Comparison of ENCODE assay signal across 1 cellular context in genomic region chr6:138222901-138223546, GRCh38.
A peak's percentile ranks its signal among the peaks of the same experiment; 100 is the strongest.
TF ChIP-seq lines count a peak whose summit lies in the region.

No MANE protein-coding gene starts in this region.

TF ChIP-seq in HepG2, 621 proteins besides CTCF, POLR2A, EP300 and RAD21 (continued from another document and continues in another):
- TF ChIP-seq YEATS4 (CRISPR knock-in tag; IDR thresholded peaks at IDR 0.05; ENCODE audit: borderline replicate concordance): peak; percentile 52; the same call in 1 of the 2 replicates
- TF ChIP-seq ZEB1 (IDR thresholded peaks at IDR 0.05; ENCODE audit: insufficient replicate concordance, low read depth): peak; percentile 68
- no peak for TF ChIP-seq ZNF570 (CRISPR knock-in tag; IDR thresholded peaks at IDR 0.05; ENCODE audit: borderline replicate concordance)
- no peak for TF ChIP-seq MTA1 (CRISPR knock-in tag; IDR thresholded peaks at IDR 0.05; ENCODE audit: borderline replicate concordance)
- TF ChIP-seq ARID2 (CRISPR knock-in tag; IDR thresholded peaks at IDR 0.05; ENCODE audit: borderline replicate concordance): no peak
- TF ChIP-seq ZNF784 (CRISPR knock-in tag; IDR thresholded peaks at IDR 0.05; ENCODE audit: borderline replicate concordance): no peak
- peak; percentile 94 for TF ChIP-seq ZKSCAN8 (CRISPR knock-in tag; IDR thresholded peaks at IDR 0.05; ENCODE audit: borderline replicate concordance)
- TF ChIP-seq RARA (CRISPR knock-in tag; IDR thresholded peaks at IDR 0.05): peak; percentile 94
- TF ChIP-seq, protein P1, sequence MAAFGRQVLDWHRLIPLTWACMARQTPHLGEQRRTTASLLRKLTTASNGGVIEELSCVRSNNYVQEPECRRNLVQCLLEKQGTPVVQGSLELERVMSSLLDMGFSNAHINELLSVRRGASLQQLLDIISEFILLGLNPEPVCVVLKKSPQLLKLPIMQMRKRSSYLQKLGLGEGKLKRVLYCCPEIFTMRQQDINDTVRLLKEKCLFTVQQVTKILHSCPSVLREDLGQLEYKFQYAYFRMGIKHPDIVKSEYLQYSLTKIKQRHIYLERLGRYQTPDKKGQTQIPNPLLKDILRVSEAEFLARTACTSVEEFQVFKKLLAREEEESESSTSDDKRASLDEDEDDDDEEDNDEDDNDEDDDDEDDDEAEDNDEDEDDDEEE (CRISPR knock-in tag; IDR thresholded peaks at IDR 0.05): no peak
- peak; percentile 45 to 78; a peak in 2 of 4 replicates for TF ChIP-seq HMGXB4 (CRISPR knock-in tag; IDR thresholded peaks at IDR 0.05; ENCODE audit: borderline replicate concordance in 1 of 2, low read depth in 1 of 2)
- no peak for TF ChIP-seq NFE2 (CRISPR knock-in tag; IDR thresholded peaks at IDR 0.05)
- TF ChIP-seq, protein P2, sequence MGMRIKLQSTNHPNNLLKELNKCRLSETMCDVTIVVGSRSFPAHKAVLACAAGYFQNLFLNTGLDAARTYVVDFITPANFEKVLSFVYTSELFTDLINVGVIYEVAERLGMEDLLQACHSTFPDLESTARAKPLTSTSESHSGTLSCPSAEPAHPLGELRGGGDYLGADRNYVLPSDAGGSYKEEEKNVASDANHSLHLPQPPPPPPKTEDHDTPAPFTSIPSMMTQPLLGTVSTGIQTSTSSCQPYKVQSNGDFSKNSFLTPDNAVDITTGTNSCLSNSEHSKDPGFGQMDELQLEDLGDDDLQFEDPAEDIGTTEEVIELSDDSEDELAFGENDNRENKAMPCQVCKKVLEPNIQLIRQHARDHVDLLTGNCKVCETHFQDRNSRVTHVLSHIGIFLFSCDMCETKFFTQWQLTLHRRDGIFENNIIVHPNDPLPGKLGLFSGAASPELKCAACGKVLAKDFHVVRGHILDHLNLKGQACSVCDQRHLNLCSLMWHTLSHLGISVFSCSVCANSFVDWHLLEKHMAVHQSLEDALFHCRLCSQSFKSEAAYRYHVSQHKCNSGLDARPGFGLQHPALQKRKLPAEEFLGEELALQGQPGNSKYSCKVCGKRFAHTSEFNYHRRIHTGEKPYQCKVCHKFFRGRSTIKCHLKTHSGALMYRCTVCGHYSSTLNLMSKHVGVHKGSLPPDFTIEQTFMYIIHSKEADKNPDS (CRISPR knock-in tag; IDR thresholded peaks at IDR 0.05): peak; percentile 71; the same call in 1 of the 2 replicates
- no peak for TF ChIP-seq ZNF770 (CRISPR knock-in tag; IDR thresholded peaks at IDR 0.05)
- no peak for TF ChIP-seq NBN (conservative IDR thresholded peaks at IDR 0.05)
- TF ChIP-seq, protein P3, sequence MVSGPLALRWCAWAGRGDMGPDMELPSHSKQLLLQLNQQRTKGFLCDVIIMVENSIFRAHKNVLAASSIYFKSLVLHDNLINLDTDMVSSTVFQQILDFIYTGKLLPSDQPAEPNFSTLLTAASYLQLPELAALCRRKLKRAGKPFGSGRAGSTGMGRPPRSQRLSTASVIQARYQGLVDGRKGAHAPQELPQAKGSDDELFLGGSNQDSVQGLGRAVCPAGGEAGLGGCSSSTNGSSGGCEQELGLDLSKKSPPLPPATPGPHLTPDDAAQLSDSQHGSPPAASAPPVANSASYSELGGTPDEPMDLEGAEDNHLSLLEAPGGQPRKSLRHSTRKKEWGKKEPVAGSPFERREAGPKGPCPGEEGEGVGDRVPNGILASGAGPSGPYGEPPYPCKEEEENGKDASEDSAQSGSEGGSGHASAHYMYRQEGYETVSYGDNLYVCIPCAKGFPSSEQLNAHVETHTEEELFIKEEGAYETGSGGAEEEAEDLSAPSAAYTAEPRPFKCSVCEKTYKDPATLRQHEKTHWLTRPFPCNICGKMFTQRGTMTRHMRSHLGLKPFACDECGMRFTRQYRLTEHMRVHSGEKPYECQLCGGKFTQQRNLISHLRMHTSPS (CRISPR knock-in tag; IDR thresholded peaks at IDR 0.05; ENCODE audit: low read depth): peak; percentile 93
- TF ChIP-seq MLX (CRISPR knock-in tag; IDR thresholded peaks at IDR 0.05): peak; percentile 96
- TF ChIP-seq ZNF24 (IDR thresholded peaks at IDR 0.05): 0 out of 2 replicates have a peak, but pooled peaks have one; percentile 13
- no peak for TF ChIP-seq PHF20 (CRISPR knock-in tag; IDR thresholded peaks at IDR 0.05)
- no peak for TF ChIP-seq ZNF343 (CRISPR knock-in tag; IDR thresholded peaks at IDR 0.05)
- TF ChIP-seq HNRNPL (IDR thresholded peaks at IDR 0.05; ENCODE audit: low read depth, low read length): 0 out of 2 replicates have a peak, but pooled peaks have one; percentile 50
- no peak for TF ChIP-seq ZFP62 (CRISPR knock-in tag; IDR thresholded peaks at IDR 0.05)
- no peak for TF ChIP-seq ZNF143 (CRISPR knock-in tag; IDR thresholded peaks at IDR 0.05)
- TF ChIP-seq GATAD2A (CRISPR knock-in tag; IDR thresholded peaks at IDR 0.05): peak; percentile 98
- TF ChIP-seq ZSCAN31 (CRISPR knock-in tag; IDR thresholded peaks at IDR 0.05; ENCODE audit: low read depth): no peak
- TF ChIP-seq BRF2 (CRISPR knock-in tag; IDR thresholded peaks at IDR 0.05): no peak
- peak; percentile 69; the same call in 1 of the 2 replicates for TF ChIP-seq ZNF607 (CRISPR knock-in tag; IDR thresholded peaks at IDR 0.05; ENCODE audit: borderline replicate concordance)
- TF ChIP-seq DDIT3 (CRISPR knock-in tag; IDR thresholded peaks at IDR 0.05): no peak
- peak; percentile 84 for TF ChIP-seq TARDBP (CRISPR knock-in tag; IDR thresholded peaks at IDR 0.05)
- peak; percentile 82; the same call in 1 of the 2 replicates for TF ChIP-seq ZNF136 (CRISPR knock-in tag; IDR thresholded peaks at IDR 0.05; ENCODE audit: low read depth)
- TF ChIP-seq, protein P4, sequence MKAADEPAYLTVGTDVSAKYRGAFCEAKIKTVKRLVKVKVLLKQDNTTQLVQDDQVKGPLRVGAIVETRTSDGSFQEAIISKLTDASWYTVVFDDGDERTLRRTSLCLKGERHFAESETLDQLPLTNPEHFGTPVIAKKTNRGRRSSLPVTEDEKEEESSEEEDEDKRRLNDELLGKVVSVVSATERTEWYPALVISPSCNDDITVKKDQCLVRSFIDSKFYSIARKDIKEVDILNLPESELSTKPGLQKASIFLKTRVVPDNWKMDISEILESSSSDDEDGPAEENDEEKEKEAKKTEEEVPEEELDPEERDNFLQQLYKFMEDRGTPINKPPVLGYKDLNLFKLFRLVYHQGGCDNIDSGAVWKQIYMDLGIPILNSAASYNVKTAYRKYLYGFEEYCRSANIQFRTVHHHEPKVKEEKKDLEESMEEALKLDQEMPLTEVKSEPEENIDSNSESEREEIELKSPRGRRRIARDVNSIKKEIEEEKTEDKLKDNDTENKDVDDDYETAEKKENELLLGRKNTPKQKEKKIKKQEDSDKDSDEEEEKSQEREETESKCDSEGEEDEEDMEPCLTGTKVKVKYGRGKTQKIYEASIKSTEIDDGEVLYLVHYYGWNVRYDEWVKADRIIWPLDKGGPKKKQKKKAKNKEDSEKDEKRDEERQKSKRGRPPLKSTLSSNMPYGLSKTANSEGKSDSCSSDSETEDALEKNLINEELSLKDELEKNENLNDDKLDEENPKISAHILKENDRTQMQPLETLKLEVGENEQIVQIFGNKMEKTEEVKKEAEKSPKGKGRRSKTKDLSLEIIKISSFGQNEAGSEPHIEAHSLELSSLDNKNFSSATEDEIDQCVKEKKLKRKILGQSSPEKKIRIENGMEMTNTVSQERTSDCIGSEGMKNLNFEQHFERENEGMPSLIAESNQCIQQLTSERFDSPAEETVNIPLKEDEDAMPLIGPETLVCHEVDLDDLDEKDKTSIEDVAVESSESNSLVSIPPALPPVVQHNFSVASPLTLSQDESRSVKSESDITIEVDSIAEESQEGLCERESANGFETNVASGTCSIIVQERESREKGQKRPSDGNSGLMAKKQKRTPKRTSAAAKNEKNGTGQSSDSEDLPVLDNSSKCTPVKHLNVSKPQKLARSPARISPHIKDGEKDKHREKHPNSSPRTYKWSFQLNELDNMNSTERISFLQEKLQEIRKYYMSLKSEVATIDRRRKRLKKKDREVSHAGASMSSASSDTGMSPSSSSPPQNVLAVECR (CRISPR knock-in tag; IDR thresholded peaks at IDR 0.05; ENCODE audit: borderline replicate concordance): peak; percentile 65; the same call in 1 of the 2 replicates
- no peak for TF ChIP-seq MXD1 (CRISPR knock-in tag; IDR thresholded peaks at IDR 0.05)
- TF ChIP-seq ZNF616 (CRISPR knock-in tag; IDR thresholded peaks at IDR 0.05; ENCODE audit: low read depth): no peak
- TF ChIP-seq ZNF746 (CRISPR knock-in tag; IDR thresholded peaks at IDR 0.05): peak; percentile 79; the same call in 1 of the 2 replicates
- TF ChIP-seq HCFC1 (IDR thresholded peaks at IDR 0.05; ENCODE audit: low read depth, low read length): no peak
- peak; percentile 75 for TF ChIP-seq XRCC5 (optimal IDR thresholded peaks at IDR 0.05; ENCODE audit: low read length)
- TF ChIP-seq POLR2AphosphoS5 (IDR thresholded peaks at IDR 0.05; ENCODE audit: low read depth, low read length): no peak
- TF ChIP-seq, protein P5, sequence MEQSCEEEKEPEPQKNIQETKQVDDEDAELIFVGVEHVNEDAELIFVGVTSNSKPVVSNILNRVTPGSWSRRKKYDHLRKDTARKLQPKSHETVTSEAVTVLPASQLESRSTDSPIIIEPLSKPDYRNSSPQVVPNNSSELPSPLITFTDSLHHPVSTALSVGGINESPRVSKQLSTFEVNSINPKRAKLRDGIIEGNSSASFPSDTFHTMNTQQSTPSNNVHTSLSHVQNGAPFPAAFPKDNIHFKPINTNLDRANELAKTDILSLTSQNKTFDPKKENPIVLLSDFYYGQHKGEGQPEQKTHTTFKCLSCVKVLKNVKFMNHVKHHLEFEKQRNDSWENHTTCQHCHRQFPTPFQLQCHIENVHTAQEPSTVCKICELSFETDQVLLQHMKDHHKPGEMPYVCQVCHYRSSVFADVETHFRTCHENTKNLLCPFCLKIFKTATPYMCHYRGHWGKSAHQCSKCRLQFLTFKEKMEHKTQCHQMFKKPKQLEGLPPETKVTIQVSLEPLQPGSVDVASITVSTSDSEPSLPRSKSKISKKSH (CRISPR knock-in tag; IDR thresholded peaks at IDR 0.05; ENCODE audit: borderline replicate concordance): no peak
- peak; percentile 77; the same call in 1 of the 2 replicates for TF ChIP-seq FOXP1 (IDR thresholded peaks at IDR 0.05)
- TF ChIP-seq FOXP1 (CRISPR knock-in tag; IDR thresholded peaks at IDR 0.05): peak; percentile 95
- peak; percentile 96 for TF ChIP-seq TEAD3 (CRISPR knock-in tag; optimal IDR thresholded peaks at IDR 0.05; ENCODE audit: borderline replicate concordance)
- peak; percentile 97 for TF ChIP-seq SAP130 (CRISPR knock-in tag; IDR thresholded peaks at IDR 0.05; ENCODE audit: low read depth)
- TF ChIP-seq ZNF264 (CRISPR knock-in tag; IDR thresholded peaks at IDR 0.05): 0 out of 2 replicates have a peak, but pooled peaks have one; percentile 41
